Comparison of ENCODE assay signal across 24 cellular contexts in the genomic region with DNA sequence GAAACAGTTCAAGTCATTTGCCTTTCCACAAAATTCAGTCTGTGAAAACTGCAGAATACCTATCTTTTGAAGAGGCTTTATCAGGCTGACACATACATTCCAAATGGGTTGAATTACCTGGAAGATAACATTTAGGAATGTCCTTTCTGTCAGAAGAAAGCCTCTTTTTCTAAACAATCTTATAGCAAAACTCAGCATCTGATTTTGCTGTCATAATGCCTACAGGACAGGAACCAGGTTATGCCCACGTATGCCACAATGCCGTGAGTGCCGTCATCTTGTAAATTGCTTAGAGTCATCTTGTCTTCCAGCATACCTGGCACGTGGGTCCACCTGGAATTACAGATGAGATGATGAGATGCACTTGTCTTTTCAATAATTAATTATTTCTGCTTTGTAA.
DNase-seq lines count a peak whose midpoint lies in the region; ATAC-seq and TF ChIP-seq lines count a peak whose summit lies in the region.
"Had no signal": no experiment of that assay in that cellular context is flagged by ENCODE, and none has a peak within 500 bp of the region (broad histone marks: within the 10 kb centered on the region; RNA-seq: fewer than 3 reads in every experiment).

No MANE protein-coding gene starts in this region.

- H3K9me3 ChIP-seq in smooth muscle cell (replicated peaks; ENCODE audit: low read depth) (no peaks in the 10 kb centered on the region), lower lobe of right lung (no peaks in the 10 kb centered on the region)
- H3K9me3 ChIP-seq: BE2C, BLaER1 had no signal

- no peaks in the 10 kb centered on the region for H3K36me3 Mint-ChIP-seq in activated naive CD4-positive, alpha-beta T cell treated with anti-CD3 and anti-CD28 coated beads, Interleukin-2, amount 10 ng/mL, durations not matched to agents 7 days and 5 days
- H3K36me3 Mint-ChIP-seq: CD14-positive monocyte; CD4-positive, CD25-positive, alpha-beta regulatory T cell had no signal

- no peaks in the 10 kb centered on the region for H4K20me1 ChIP-seq in smooth muscle cell (ENCODE audit: low read depth)
- H4K20me1 ChIP-seq: BLaER1 had no signal

- intact Hi-C loops in lower lobe of right lung (cut with DNase I): no loop called here

- H3K79me2 ChIP-seq in mesendoderm (ENCODE audit: control insufficient read depth, insufficient read depth, low read length) (no peaks in the 10 kb centered on the region), smooth muscle cell (ENCODE audit: low read depth) (no peaks in the 10 kb centered on the region)

- H3K56ac ChIP-seq in mesendoderm (ENCODE audit: low read length): no peak overlapping the region

- H2BK5ac ChIP-seq in mesendoderm (ENCODE audit: low read length): no peak overlapping the region

- no peak overlapping the region for H3K23ac ChIP-seq in mesendoderm (ENCODE audit: low read length)

- no peak overlapping the region for H2BK120ac ChIP-seq in mesendoderm (ENCODE audit: low read depth, low read length)

- no peak overlapping the region for H3K4me2 ChIP-seq in mesendoderm (ENCODE audit: low read length)
- H3K4me2 ChIP-seq in smooth muscle cell: no peak overlapping the region
- H3K4me2 ChIP-seq: BLaER1 had no signal

- no peak overlapping the region for H3K27ac Mint-ChIP-seq in activated naive CD4-positive, alpha-beta T cell treated with anti-CD3 and anti-CD28 coated beads, Interleukin-2, amount 10 ng/mL, durations not matched to agents 7 days and 5 days
- H3K27ac Mint-ChIP-seq: CD4-positive, alpha-beta memory T cell; CD4-positive, CD25-positive, alpha-beta regulatory T cell; CD8-positive, alpha-beta memory T cell had no signal

- peak overlapping the region; percentile 54 for H3K27ac ChIP-seq in epithelial cell of prostate
- no peak overlapping the region for H3K27ac ChIP-seq in mesendoderm (ENCODE audit: low read depth, low read length)
- H3K27ac ChIP-seq in smooth muscle cell (ENCODE audit: low read depth): peak overlapping the region; percentile 92
- no peak overlapping the region for H3K27ac ChIP-seq in lower lobe of right lung
- H3K27ac ChIP-seq: BLaER1 had no signal

- no peak overlapping the region for H3K4me3 ChIP-seq in mesendoderm (ENCODE audit: low read length)
- H3K4me3 ChIP-seq in smooth muscle cell: no peak overlapping the region
- no peak overlapping the region for H3K4me3 ChIP-seq in lower lobe of right lung
- H3K4me3 ChIP-seq: BLaER1, GM12878 had no signal

- CTCF ChIA-PET in activated naive CD4-positive, alpha-beta T cell treated with anti-CD3 and anti-CD28 coated beads, Interleukin-2, amount 10 ng/mL, durations not matched to agents 7 days and 5 days (lab: Charles Lee): no interaction called here

- no peak overlapping the region for H2AFZ ChIP-seq in smooth muscle cell (ENCODE audit: low read depth)

- H3K4ac ChIP-seq in mesendoderm (ENCODE audit: low read depth, low read length): no peak overlapping the region

- no peak for DNase-seq in epithelial cell of prostate (ENCODE audit: low read depth, low spot score)
- DNase-seq in mesendoderm: peak; percentile 11
- no peak for DNase-seq in smooth muscle cell (lab: John Stamatoyannopoulos, UW; ENCODE audit: unreplicated experiment)
- DNase-seq in NCI-H226: no peak
- DNase-seq in activated naive CD4-positive, alpha-beta T cell treated with anti-CD3 and anti-CD28 coated beads, Interleukin-2, amount 10 ng/mL, durations not matched to agents 7 days and 5 days: no peak
- DNase-seq in lower lobe of right lung: no peak
- DNase-seq: 8988T; ACHN; BE2C; C1 segment of cervical spinal cord; CD4-positive, alpha-beta memory T cell; CD4-positive, CD25-positive, alpha-beta regulatory T cell; CD8-positive, alpha-beta memory T cell; COR-L47; DMS 273 treated with DMSO at 0.1 percent for 48 hours; DMS153; DMS53; DMS79; DND-41; EL; GDM1 had no signal

- H4K8ac ChIP-seq in mesendoderm (ENCODE audit: low read depth, low read length): no peak overlapping the region

- no peaks in the 10 kb centered on the region for H3K9me3 Mint-ChIP-seq in activated naive CD4-positive, alpha-beta T cell treated with anti-CD3 and anti-CD28 coated beads, Interleukin-2, amount 10 ng/mL, durations not matched to agents 7 days and 5 days
- H3K9me3 Mint-ChIP-seq: CD14-positive monocyte; CD4-positive, alpha-beta memory T cell; CD4-positive, CD25-positive, alpha-beta regulatory T cell had no signal

- H3F3A ChIP-seq in smooth muscle cell (ENCODE audit: low read depth): no peaks in the 10 kb centered on the region

- H3K36me3 ChIP-seq in mesendoderm (ENCODE audit: control insufficient read depth, insufficient read depth, low read length) (no peaks in the 10 kb centered on the region), smooth muscle cell (ENCODE audit: low read depth) (peaks cover 4% of the 10 kb centered on the region), lower lobe of right lung (peaks cover 76% of the 10 kb centered on the region)
- H3K36me3 ChIP-seq: BE2C had no signal

- H4K5ac ChIP-seq in mesendoderm (ENCODE audit: low read length): no peak overlapping the region

- no peaks in the 10 kb centered on the region for H3K27me3 Mint-ChIP-seq in activated naive CD4-positive, alpha-beta T cell treated with anti-CD3 and anti-CD28 coated beads, Interleukin-2, amount 10 ng/mL, durations not matched to agents 7 days and 5 days
- H3K27me3 Mint-ChIP-seq: CD4-positive, CD25-positive, alpha-beta regulatory T cell had no signal

- no peak for TF ChIP-seq CTCF in smooth muscle cell (IDR thresholded peaks at IDR 0.05; ENCODE audit: borderline replicate concordance, insufficient read depth, poor library complexity, severe bottlenecking)
- no peak for TF ChIP-seq CTCF in lower lobe of right lung (IDR thresholded peaks at IDR 0.05)

- H2AK5ac ChIP-seq in mesendoderm (ENCODE audit: low read length): no peak overlapping the region

- H3K9ac ChIP-seq in mesendoderm (ENCODE audit: low read length) (no peak overlapping the region), smooth muscle cell (ENCODE audit: low read depth) (peak overlapping the region; percentile 18)
- H3K9ac ChIP-seq: BLaER1 had no signal

- no peaks in the 10 kb centered on the region for H3K4me1 Mint-ChIP-seq in activated naive CD4-positive, alpha-beta T cell treated with anti-CD3 and anti-CD28 coated beads, Interleukin-2, amount 10 ng/mL, durations not matched to agents 7 days and 5 days
- H3K4me1 Mint-ChIP-seq: CD4-positive, alpha-beta memory T cell; CD8-positive, alpha-beta memory T cell had no signal

- H3K79me1 ChIP-seq in mesendoderm (ENCODE audit: low read length): no peaks in the 10 kb centered on the region

- H3K27me3 ChIP-seq in mesendoderm (ENCODE audit: insufficient read depth, low read length, poor library complexity) (no peaks in the 10 kb centered on the region), smooth muscle cell (ENCODE audit: low read depth) (no peaks in the 10 kb centered on the region), lower lobe of right lung (ENCODE audit: low read depth) (no peaks in the 10 kb centered on the region)
- H3K27me3 ChIP-seq: BE2C, BLaER1 had no signal

- H2BK15ac ChIP-seq in mesendoderm (replicated peaks; ENCODE audit: low read depth): no peak overlapping the region

- H3K18ac ChIP-seq in mesendoderm (ENCODE audit: low read length): no peak overlapping the region

- H3K4me1 ChIP-seq in mesendoderm (ENCODE audit: control insufficient read depth, low read depth, low read length) (no peaks in the 10 kb centered on the region), smooth muscle cell (ENCODE audit: low read depth) (peaks cover 2% of the 10 kb centered on the region), lower lobe of right lung (no peaks in the 10 kb centered on the region)
- H3K4me1 ChIP-seq: BE2C had no signal

- H3K4me3 Mint-ChIP-seq in activated naive CD4-positive, alpha-beta T cell treated with anti-CD3 and anti-CD28 coated beads, Interleukin-2, amount 10 ng/mL, durations not matched to agents 7 days and 5 days: no peak overlapping the region
- H3K4me3 Mint-ChIP-seq: CD14-positive monocyte; CD4-positive, alpha-beta memory T cell; CD4-positive, CD25-positive, alpha-beta regulatory T cell; CD8-positive, alpha-beta memory T cell had no signal

- WGBS in mesendoderm (ENCODE audit: extremely low coverage, insufficient coverage, low lambda C conversion rate): no CpG with 5 or more reads among the region's 4 CpGs
- 62% methylated on average over 4 of the region's 4 CpGs for WGBS in smooth muscle cell (ENCODE audit: low lambda C conversion rate)

- no peak for ATAC-seq in lower lobe of right lung
- ATAC-seq: GM12878 had no signal

Comparison
In these comparisons a context has a peak if more than half of its experiments do, and no peak if none do; other contexts are left out.
1. H3K27ac ChIP-seq: peak in epithelial cell of prostate (single experiment) and smooth muscle cell (single experiment); none in mesendoderm (single experiment) and lower lobe of right lung (single experiment).